24 cellular contexts compared by ENCODE assay signal in genomic region chr20:965956-966355, GRCh38. TPM values are rescaled to one million over a fixed set of nuclear protein-coding genes. Genes with fewer than 3 reads are reported as not detected.
"Had no signal": no experiment of that assay in that cellular context is flagged by ENCODE, and none has a peak within 500 bp of the region (broad histone marks: within the 10 kb centered on the region; RNA-seq: fewer than 3 reads in every experiment).

No MANE protein-coding gene starts in this region.

- H3K4me3 Mint-ChIP-seq: activated B cell treated with CpG ODN at 0.5 μM for 24 hours; activated CD4-positive, alpha-beta T cell treated with anti-CD3 and anti-CD28 coated beads, Interleukin-2, amount 10 ng/mL, durations not matched to agents 24 days and 14 days; activated naive CD4-positive, alpha-beta T cell treated with anti-CD3 and anti-CD28 coated beads for 36 hours; activated naive CD8-positive, alpha-beta T cell; activated T-cell treated with anti-CD3 and anti-CD28 coated beads, Interleukin-2, amount 50 U/mL, for 72 hours; T-helper 17 cell had no signal

- H3K4me1 Mint-ChIP-seq: activated B cell treated with CpG ODN at 0.5 μM for 24 hours; activated CD4-positive, alpha-beta T cell treated with anti-CD3 and anti-CD28 coated beads, Interleukin-2, amount 10 ng/mL, durations not matched to agents 24 days and 14 days had no signal

- H3K4me1 ChIP-seq: Peyer's patch, SJSA1 had no signal

- H3K4me3 ChIP-seq: K562, Peyer's patch, SJSA1 had no signal

- H3K36me3 Mint-ChIP-seq: activated naive CD8-positive, alpha-beta T cell had no signal

- H3K27me3 ChIP-seq: brain microvascular endothelial cell, Peyer's patch had no signal

- ATAC-seq: activated T-cell treated with anti-CD3 and anti-CD28 coated beads, Interleukin-2, amount 50 U/mL, for 72 hours; K562; T-helper 17 cell had no signal

- H3K9me3 Mint-ChIP-seq: activated CD4-positive, alpha-beta T cell treated with anti-CD3 and anti-CD28 coated beads, Interleukin-2, amount 10 ng/mL, durations not matched to agents 24 days and 14 days; activated naive CD4-positive, alpha-beta T cell treated with anti-CD3 and anti-CD28 coated beads for 36 hours; activated T-cell treated with anti-CD3 and anti-CD28 coated beads, Interleukin-2, amount 50 U/mL, for 72 hours had no signal

- H3K36me3 ChIP-seq: brain microvascular endothelial cell, Peyer's patch, SJSA1 had no signal

- H3K27ac ChIP-seq: brain microvascular endothelial cell, Peyer's patch, SJSA1 had no signal

- DNase-seq: activated B cell treated with CpG ODN at 0.5 μM for 24 hours; activated CD4-positive, alpha-beta T cell treated with anti-CD3 and anti-CD28 coated beads for 1 hour; activated CD4-positive, alpha-beta T cell treated with anti-CD3 and anti-CD28 coated beads, Interleukin-2, amount 10 ng/mL, durations not matched to agents 24 days and 14 days; activated CD4-positive, alpha-beta T cell treated with anti-CD3 and anti-CD28 coated beads, Interleukin-2, amount 50 U/mL, for 48 hours; activated CD8-positive, alpha-beta memory T cell treated with anti-CD3 and anti-CD28 coated beads for 24 hours; activated naive CD4-positive, alpha-beta T cell treated with anti-CD3 and anti-CD28 coated beads for 36 hours; activated T-cell treated with anti-CD3 and anti-CD28 coated beads for 4 hours; activated T-cell treated with anti-CD3 and anti-CD28 coated beads, Interleukin-2, amount 50 U/mL, for 72 hours; brain microvascular endothelial cell; cerebellar nuclear complex; Karpas-422; NCI-H1048; NCI-H146; NCI-H187 treated with DMSO at 0.1 percent for 48 hours; NCI-H2081 treated with DMSO at 0.1 percent for 48 hours; NCI-H446; Peyer's patch; SHP77; T-helper 17 cell; T-helper 9 cell had no signal

- H3K9me3 ChIP-seq: Peyer's patch, SJSA1 had no signal

- H3K27ac Mint-ChIP-seq: activated B cell treated with CpG ODN at 0.5 μM for 24 hours; activated CD4-positive, alpha-beta T cell treated with anti-CD3 and anti-CD28 coated beads, Interleukin-2, amount 10 ng/mL, durations not matched to agents 24 days and 14 days; activated naive CD4-positive, alpha-beta T cell treated with anti-CD3 and anti-CD28 coated beads for 36 hours; activated naive CD8-positive, alpha-beta T cell; activated T-cell treated with anti-CD3 and anti-CD28 coated beads, Interleukin-2, amount 50 U/mL, for 72 hours; T-helper 17 cell had no signal

RNA-seq across cellular contexts. Expression of gene RSPO4, which starts 36.2 kb away (rescaled TPM):
- total RNA-seq: activated CD4-positive, alpha-beta T cell treated with anti-CD3 and anti-CD28 coated beads, Interleukin-2, amount 10 ng/mL, durations not matched to agents 24 days and 14 days; activated naive CD4-positive, alpha-beta T cell treated with anti-CD3 and anti-CD28 coated beads for 36 hours; cardiac septum; K562; Peyer's patch; SJSA1; T-helper 17 cell had no signal

RNA-seq across cellular contexts. Expression of gene ANGPT4, which starts 49.8 kb away (rescaled TPM):
- total RNA-seq: activated B cell treated with CpG ODN at 0.5 μM for 24 hours; activated CD4-positive, alpha-beta T cell treated with anti-CD3 and anti-CD28 coated beads, Interleukin-2, amount 10 ng/mL, durations not matched to agents 24 days and 14 days; activated naive CD4-positive, alpha-beta T cell treated with anti-CD3 and anti-CD28 coated beads for 36 hours; activated T-cell treated with anti-CD3 and anti-CD28 coated beads, Interleukin-2, amount 50 U/mL, for 72 hours; cardiac septum; K562; SJSA1; T-helper 17 cell had no signal
- polyA plus RNA-seq: K562 had no signal
